In genomic region chr1:32681501-32681900, GRCh38 we compare ENCODE assay signal across 16 cellular contexts. TPM values are rescaled to one million over a fixed set of nuclear protein-coding genes. Genes with fewer than 3 reads are reported as not detected.
DNase-seq lines count a peak whose midpoint lies in the region; ATAC-seq, FAIRE-seq and TF ChIP-seq lines count a peak whose summit lies in the region.
"Had no signal": no experiment of that assay in that cellular context is flagged by ENCODE, and none has a peak within 500 bp of the region (broad histone marks: within the 10 kb centered on the region; RNA-seq: fewer than 3 reads in every experiment).

No MANE protein-coding gene starts in this region.

- ATAC-seq in right lobe of liver (peak; percentile 39 to 85 (median 62)), HepG2 (no peak)
- ATAC-seq in CD4-positive, alpha-beta T cell (ENCODE audit: poor library complexity) = no peak

- H3K9me3 ChIP-seq in right lobe of liver (no peaks in the 10 kb centered on the region), HepG2 (ENCODE audit: low read length) (no peaks in the 10 kb centered on the region), parathyroid adenoma (ENCODE audit: control insufficient read depth, low read length) (no peaks in the 10 kb centered on the region)
- no peaks in the 10 kb centered on the region for H3K9me3 ChIP-seq in CD4-positive, alpha-beta T cell (ENCODE audit: control insufficient read depth, low read length)
- H3K9me3 ChIP-seq: neutrophil had no signal

- no peak for DNase-seq in right lobe of liver
- DNase-seq in HepG2 (ENCODE audit: low spot score) = no peak
- no peak for DNase-seq in glutamatergic neuron
- no peak for DNase-seq in H7
- no peak for DNase-seq in NCI-H82 treated with DMSO at 0.1 percent for 48 hours (lab: John Stamatoyannopoulos, UW; ENCODE audit: unreplicated experiment)
- no peak for DNase-seq in CD4-positive, alpha-beta T cell
- no peak for DNase-seq in EL
- DNase-seq: activated T-cell treated with anti-CD3 and anti-CD28 coated beads, Interleukin-2, amount 50 U/mL, for 48 hours; COR-L47; GDM1; NCI-H187; NCI-H510A; trophoblast cell had no signal

- in situ Hi-C loops in HepG2 (cut with HindIII; ENCODE audit: extremely low pct_ligation_motif_present, low pct_unique_long_range_greater_than_20kb) = no loop called here

- no peaks in the 10 kb centered on the region for H3K9me3 Mint-ChIP-seq in glutamatergic neuron (ENCODE audit: unreplicated experiment)
- H3K9me3 Mint-ChIP-seq in CD4-positive, alpha-beta T cell = no peaks in the 10 kb centered on the region

- H4K20me1 ChIP-seq in HepG2 (ENCODE audit: insufficient read depth, low read length) = no peaks in the 10 kb centered on the region; the same call in 1 of the 2 replicates

- H3K4me1 ChIP-seq in right lobe of liver (peaks cover 0 to 12% (median 0%) of the 10 kb centered on the region in 4 donors), HepG2 (ENCODE audit: insufficient read depth, low read length) (no peaks in the 10 kb centered on the region), parathyroid adenoma (peaks cover 7% of the 10 kb centered on the region)

- no peak for FAIRE-seq in HepG2 (lab: Jason Lieb, UNC)
- FAIRE-seq: H54 had no signal

- no peaks in the 10 kb centered on the region for H3K27me3 ChIP-seq in right lobe of liver
- no peaks in the 10 kb centered on the region for H3K27me3 ChIP-seq in HepG2 (ENCODE audit: control insufficient read depth in 1 of 2, insufficient read depth in 2 of 2, low read length in 2 of 2)
- H3K27me3 ChIP-seq in parathyroid adenoma (ENCODE audit: control insufficient read depth, insufficient read depth, low read length) = no peaks in the 10 kb centered on the region
- no peaks in the 10 kb centered on the region for H3K27me3 ChIP-seq in H7 (ENCODE audit: control insufficient read depth, insufficient read depth, low read length)
- no peaks in the 10 kb centered on the region for H3K27me3 ChIP-seq in CD4-positive, alpha-beta T cell (ENCODE audit: control insufficient read depth, insufficient read depth, low read length)
- H3K27me3 ChIP-seq: neutrophil had no signal

- peaks cover 1% of the 10 kb centered on the region for H3K27me3 Mint-ChIP-seq in glutamatergic neuron (ENCODE audit: unreplicated experiment)
- H3K27me3 Mint-ChIP-seq in CD4-positive, alpha-beta T cell = no peaks in the 10 kb centered on the region

- H3K27ac Mint-ChIP-seq in glutamatergic neuron (ENCODE audit: unreplicated experiment) = peak overlapping the region; percentile 8
- no peak overlapping the region for H3K27ac Mint-ChIP-seq in CD4-positive, alpha-beta T cell

- peaks cover 3 to 51% (median 15%) of the 10 kb centered on the region in 4 donors for H3K36me3 ChIP-seq in right lobe of liver
- H3K36me3 ChIP-seq in HepG2 (replicated peaks in 1 of 2; ENCODE audit: control insufficient read depth in 1 of 2, insufficient read depth in 2 of 2, low read length in 2 of 2) = peaks cover 6 to 73% of the 10 kb centered on the region in 2 experiments
- H3K36me3 ChIP-seq in parathyroid adenoma (ENCODE audit: control insufficient read depth, insufficient read depth, low read length) = no peaks in the 10 kb centered on the region
- H3K36me3 ChIP-seq in H7 (replicated peaks; ENCODE audit: control insufficient read depth, insufficient read depth, low read length) = peaks cover 29% of the 10 kb centered on the region

- WGBS in right lobe of liver (ENCODE audit: insufficient coverage, low coverage, low lambda C conversion rate, missing lambda C conversion rate) = 26% methylated on average over 2 of the region's 2 CpGs
- 100% methylated on average over 2 of the region's 2 CpGs for WGBS in HepG2 (ENCODE audit: low lambda C conversion rate)

- peak overlapping the region in 1 of 3 donors; percentile 2 for H3K27ac ChIP-seq in right lobe of liver
- no peak overlapping the region for H3K27ac ChIP-seq in HepG2 (ENCODE audit: extremely low read length, insufficient read depth, low read length)
- H3K27ac ChIP-seq in parathyroid adenoma = peak overlapping the region; percentile 11
- no peak overlapping the region for H3K27ac ChIP-seq in CD4-positive, alpha-beta T cell (ENCODE audit: low read depth, low read length)
- H3K27ac ChIP-seq: neutrophil had no signal

- no peak for TF ChIP-seq POLR2A in right lobe of liver (IDR thresholded peaks at IDR 0.05)
- TF ChIP-seq POLR2A in HepG2 (IDR thresholded peaks at IDR 0.05; ENCODE audit: insufficient read depth in 1 of 2, low read depth in 2 of 2, low read length in 2 of 2) = no peak

- no peaks in the 10 kb centered on the region for H3K4me1 Mint-ChIP-seq in glutamatergic neuron (ENCODE audit: low read depth, unreplicated experiment)
- H3K4me1 Mint-ChIP-seq in CD4-positive, alpha-beta T cell (ENCODE audit: low read depth) = no peaks in the 10 kb centered on the region

- no peaks in the 10 kb centered on the region for H3K36me3 Mint-ChIP-seq in glutamatergic neuron (ENCODE audit: unreplicated experiment)
- peaks cover 89% of the 10 kb centered on the region for H3K36me3 Mint-ChIP-seq in CD4-positive, alpha-beta T cell (ENCODE audit: low read depth)

- TF ChIP-seq EP300 in HepG2 (IDR thresholded peaks at IDR 0.05; ENCODE audit: low read depth in 2 of 2, low read length in 2 of 2) (no peak), HepG2 (CRISPR knock-in tag; IDR thresholded peaks at IDR 0.05; ENCODE audit: borderline replicate concordance) (no peak)

- H3K79me2 ChIP-seq in HepG2 (ENCODE audit: insufficient read depth, low read length) (no peaks in the 10 kb centered on the region), parathyroid adenoma (no peaks in the 10 kb centered on the region)

- H2AFZ ChIP-seq in HepG2 (ENCODE audit: low read length) (no peak overlapping the region), parathyroid adenoma (no peak overlapping the region)

- TF ChIP-seq CTCF in right lobe of liver (IDR thresholded peaks at IDR 0.05) = no peak
- no peak for TF ChIP-seq CTCF in HepG2 (CRISPR knock-in tag; IDR thresholded peaks at IDR 0.05)
- no peak for TF ChIP-seq CTCF in glutamatergic neuron (IDR thresholded peaks at IDR 0.05; ENCODE audit: partially characterized antibody, unreplicated experiment)
- TF ChIP-seq CTCF in parathyroid adenoma (IDR thresholded peaks at IDR 0.05) = no peak
- no peak for TF ChIP-seq CTCF in CD4-positive, alpha-beta T cell (IDR thresholded peaks at IDR 0.05)

- H3K4me2 ChIP-seq in HepG2 (ENCODE audit: low read depth, low read length) (no peak overlapping the region), parathyroid adenoma (ENCODE audit: low read length) (peak overlapping the region; percentile 3)

- CTCF ChIA-PET in HepG2 (lab: Yijun Ruan, JAX; ENCODE audit: low intra/inter-chr PET ratio, low total read pairs) = no interaction called here
- CTCF ChIA-PET in CD4-positive, alpha-beta T cell (lab: Charles Lee) = no interaction called here

- intact Hi-C loops in right lobe of liver (cut with DNase I) = no loop called here
- intact Hi-C loops in HepG2 (cut with micrococcal nuclease; ENCODE audit: unreplicated experiment) = no loop called here
- intact Hi-C loops in CD4-positive, alpha-beta T cell (cut with DNase I, micrococcal nuclease) = no loop called here

- no peak overlapping the region for H3K9ac ChIP-seq in HepG2 (ENCODE audit: insufficient read depth, low read depth, low read length)
- no peak overlapping the region for H3K9ac ChIP-seq in parathyroid adenoma

- POLR2A ChIA-PET in HepG2 (lab: Yijun Ruan, JAX) = no interaction called here
- POLR2A ChIA-PET in CD4-positive, alpha-beta T cell (lab: Charles Lee) = no interaction called here

- no peak overlapping the region for H3K4me3 Mint-ChIP-seq in glutamatergic neuron (ENCODE audit: unreplicated experiment)
- no peak overlapping the region for H3K4me3 Mint-ChIP-seq in CD4-positive, alpha-beta T cell

- TF ChIP-seq RAD21 in HepG2 (CRISPR knock-in tag; IDR thresholded peaks at IDR 0.05) = no peak

- no TSS peak for BruUV-seq in HepG2 (replicated peaks; lab: Mats Ljungman, UMichigan)

- H3K4me3 ChIP-seq in right lobe of liver = no peak overlapping the region
- H3K4me3 ChIP-seq in HepG2 (replicated peaks in 1 of 3; ENCODE audit: insufficient read depth in 1 of 3, low read depth in 2 of 3, low read length in 3 of 3) = no peak overlapping the region
- peak overlapping the region; percentile 21 for H3K4me3 ChIP-seq in parathyroid adenoma (ENCODE audit: low read depth, low read length)
- H3K4me3 ChIP-seq in H7 (ENCODE audit: insufficient read depth, low read depth, low read length) = no peak overlapping the region

RNA-seq across cellular contexts. Expression of gene SYNC, which starts 21.1 kb away (rescaled TPM):
- total RNA-seq in right lobe of liver = 1 to 10 TPM in 1 of 6 experiments, under 1 TPM in 5; 0.29 to 2.1 (median 0.44) TPM
- total RNA-seq in HepG2 (2016; rRNA removed; fragmentation: Illumina TruSeq; extraction: Trizol) = 5.4 and 7.2 TPM in 2 replicates
- total RNA-seq in HepG2 (2016; cell fraction: cytosol; rRNA removed; fragmentation: Illumina TruSeq; extraction: Trizol; ENCODE audit: low read depth) = 4.9 and 5.4 TPM in 2 replicates
- 5.3 and 8.1 TPM in 2 replicates for total RNA-seq in HepG2 (2016; cell fraction: insoluble cytoplasmic fraction; rRNA removed; fragmentation: Illumina TruSeq; extraction: Trizol)
- 9.5 and 9.8 TPM in 2 replicates for total RNA-seq in HepG2 (2016; cell fraction: membrane; rRNA removed; fragmentation: Illumina TruSeq; extraction: Trizol)
- total RNA-seq in HepG2 (2016; cell fraction: nucleus; rRNA removed; fragmentation: Illumina TruSeq; extraction: Trizol) = 2.3 TPM in 2 replicates
- 2.1 and 2.4 TPM in 2 replicates for polyA plus RNA-seq in HepG2 (2011; rRNA removed)
- polyA plus RNA-seq in HepG2 (2011; cell fraction: cytosol; rRNA removed) = 1.5 and 1.8 TPM in 2 replicates
- 0.77 and 1.0 TPM in 2 replicates for polyA plus RNA-seq in HepG2 (2011; cell fraction: nucleus; rRNA removed)
- polyA plus RNA-seq in HepG2 (2012) = 0.56 and 0.93 TPM in 2 replicates
- 5.2 and 6.1 TPM in 2 replicates for polyA plus RNA-seq in HepG2 (2016; cell fraction: cytosol; fragmentation: Illumina TruSeq; extraction: Trizol; ENCODE audit: low read depth)
- 6.7 and 6.9 TPM in 2 replicates for polyA plus RNA-seq in HepG2 (2016; cell fraction: insoluble cytoplasmic fraction; fragmentation: Illumina TruSeq; extraction: Trizol; ENCODE audit: low read depth)
- polyA plus RNA-seq in HepG2 (2016; cell fraction: membrane; fragmentation: Illumina TruSeq; extraction: Trizol; ENCODE audit: low read depth) = 7.6 and 7.9 TPM in 2 replicates
- polyA plus RNA-seq in HepG2 (2016; cell fraction: nucleus; fragmentation: Illumina TruSeq; extraction: Trizol; ENCODE audit: insufficient read depth, low read depth) = 2.5 and 2.7 TPM in 2 replicates
- 0.74 and 6.6 TPM in 2 replicates for polyA minus RNA-seq in HepG2 (2011; rRNA and poly(A)+ RNA removed; ENCODE audit: low replicate concordance)
- polyA minus RNA-seq in HepG2 (2011; cell fraction: cytosol; rRNA and poly(A)+ RNA removed) = 1.2 and 1.5 TPM in 2 replicates
- 1.7 and 1.9 TPM in 2 replicates for polyA minus RNA-seq in HepG2 (2011; cell fraction: nucleus; rRNA and poly(A)+ RNA removed)
- 1.1 TPM for total RNA-seq in glutamatergic neuron (ENCODE audit: unreplicated experiment)
- total RNA-seq in H7 (2014; rRNA removed; shearing (Covaris generic)) = 0.07 and 0.45 TPM in 2 replicates
- not detected for total RNA-seq in CD4-positive, alpha-beta T cell

RNA-seq across cellular contexts. Expression of gene RBBP4, which starts 30.5 kb away (rescaled TPM):
- total RNA-seq in right lobe of liver = 10 to 100 TPM; 50.1 to 66.1 (median 58.8) TPM
- total RNA-seq in HepG2 (2016; rRNA removed; fragmentation: Illumina TruSeq; extraction: Trizol) = 166 and 305 TPM in 2 replicates
- total RNA-seq in HepG2 (2016; cell fraction: cytosol; rRNA removed; fragmentation: Illumina TruSeq; extraction: Trizol; ENCODE audit: low read depth) = 37.3 and 46.0 TPM in 2 replicates
- 177 and 299 TPM in 2 replicates for total RNA-seq in HepG2 (2016; cell fraction: insoluble cytoplasmic fraction; rRNA removed; fragmentation: Illumina TruSeq; extraction: Trizol)
- total RNA-seq in HepG2 (2016; cell fraction: membrane; rRNA removed; fragmentation: Illumina TruSeq; extraction: Trizol) = 67.8 and 83.4 TPM in 2 replicates
- total RNA-seq in HepG2 (2016; cell fraction: nucleus; rRNA removed; fragmentation: Illumina TruSeq; extraction: Trizol) = 140 and 152 TPM in 2 replicates
- polyA plus RNA-seq in HepG2 (2011; rRNA removed) = 56.3 and 64.4 TPM in 2 replicates
- 36.1 and 53.3 TPM in 2 replicates for polyA plus RNA-seq in HepG2 (2011; cell fraction: cytosol; rRNA removed)
- 68.0 and 80.6 TPM in 2 replicates for polyA plus RNA-seq in HepG2 (2011; cell fraction: nucleus; rRNA removed)
- polyA plus RNA-seq in HepG2 (2012) = 110 and 117 TPM in 2 replicates
- polyA plus RNA-seq in HepG2 (2016; cell fraction: cytosol; fragmentation: Illumina TruSeq; extraction: Trizol; ENCODE audit: low read depth) = 14.3 and 16.1 TPM in 2 replicates
- polyA plus RNA-seq in HepG2 (2016; cell fraction: insoluble cytoplasmic fraction; fragmentation: Illumina TruSeq; extraction: Trizol; ENCODE audit: low read depth) = 281 and 295 TPM in 2 replicates
- 29.4 and 38.8 TPM in 2 replicates for polyA plus RNA-seq in HepG2 (2016; cell fraction: membrane; fragmentation: Illumina TruSeq; extraction: Trizol; ENCODE audit: low read depth)
- polyA plus RNA-seq in HepG2 (2016; cell fraction: nucleus; fragmentation: Illumina TruSeq; extraction: Trizol; ENCODE audit: insufficient read depth, low read depth) = 174 and 180 TPM in 2 replicates
- 72.7 and 122 TPM in 2 replicates for polyA minus RNA-seq in HepG2 (2011; rRNA and poly(A)+ RNA removed; ENCODE audit: low replicate concordance)
- 73.0 and 79.8 TPM in 2 replicates for polyA minus RNA-seq in HepG2 (2011; cell fraction: cytosol; rRNA and poly(A)+ RNA removed)
- polyA minus RNA-seq in HepG2 (2011; cell fraction: nucleus; rRNA and poly(A)+ RNA removed) = 125 and 154 TPM in 2 replicates
- 332 TPM for total RNA-seq in glutamatergic neuron (ENCODE audit: unreplicated experiment)
- total RNA-seq in H7 (2014; rRNA removed; shearing (Covaris generic)) = 311 and 325 TPM in 2 replicates
- total RNA-seq in CD4-positive, alpha-beta T cell = 100 to 1,000 TPM; 108 to 117 TPM

RNA-seq across cellular contexts. Expression of gene ZBTB8OS, which starts 31.2 kb away (rescaled TPM):
- total RNA-seq in right lobe of liver = 10 to 100 TPM; 14.1 to 27.6 (median 19.6) TPM
- total RNA-seq in HepG2 (2016; rRNA removed; fragmentation: Illumina TruSeq; extraction: Trizol) = 84.8 and 98.0 TPM in 2 replicates
- 40.9 and 53.0 TPM in 2 replicates for total RNA-seq in HepG2 (2016; cell fraction: cytosol; rRNA removed; fragmentation: Illumina TruSeq; extraction: Trizol; ENCODE audit: low read depth)
- 88.0 and 114 TPM in 2 replicates for total RNA-seq in HepG2 (2016; cell fraction: insoluble cytoplasmic fraction; rRNA removed; fragmentation: Illumina TruSeq; extraction: Trizol)
- 51.0 and 60.6 TPM in 2 replicates for total RNA-seq in HepG2 (2016; cell fraction: membrane; rRNA removed; fragmentation: Illumina TruSeq; extraction: Trizol)
- total RNA-seq in HepG2 (2016; cell fraction: nucleus; rRNA removed; fragmentation: Illumina TruSeq; extraction: Trizol) = 37.3 and 44.7 TPM in 2 replicates
- polyA plus RNA-seq in HepG2 (2011; rRNA removed) = 43.2 and 57.7 TPM in 2 replicates
- 29.4 and 47.2 TPM in 2 replicates for polyA plus RNA-seq in HepG2 (2011; cell fraction: cytosol; rRNA removed)
- 14.4 and 22.1 TPM in 2 replicates for polyA plus RNA-seq in HepG2 (2011; cell fraction: nucleus; rRNA removed)
- polyA plus RNA-seq in HepG2 (2012) = 56.4 and 66.6 TPM in 2 replicates
- 40.3 and 46.7 TPM in 2 replicates for polyA plus RNA-seq in HepG2 (2016; cell fraction: cytosol; fragmentation: Illumina TruSeq; extraction: Trizol; ENCODE audit: low read depth)
- 108 and 130 TPM in 2 replicates for polyA plus RNA-seq in HepG2 (2016; cell fraction: insoluble cytoplasmic fraction; fragmentation: Illumina TruSeq; extraction: Trizol; ENCODE audit: low read depth)
- 49.0 and 60.3 TPM in 2 replicates for polyA plus RNA-seq in HepG2 (2016; cell fraction: membrane; fragmentation: Illumina TruSeq; extraction: Trizol; ENCODE audit: low read depth)
- polyA plus RNA-seq in HepG2 (2016; cell fraction: nucleus; fragmentation: Illumina TruSeq; extraction: Trizol; ENCODE audit: insufficient read depth, low read depth) = 67.9 and 77.3 TPM in 2 replicates
- polyA minus RNA-seq in HepG2 (2011; rRNA and poly(A)+ RNA removed; ENCODE audit: low replicate concordance) = 8.8 and 12.4 TPM in 2 replicates
- polyA minus RNA-seq in HepG2 (2011; cell fraction: cytosol; rRNA and poly(A)+ RNA removed) = 8.7 and 14.6 TPM in 2 replicates
- 37.0 and 37.7 TPM in 2 replicates for polyA minus RNA-seq in HepG2 (2011; cell fraction: nucleus; rRNA and poly(A)+ RNA removed)
- total RNA-seq in glutamatergic neuron (ENCODE audit: unreplicated experiment) = 63.4 TPM
- 64.8 and 71.3 TPM in 2 replicates for total RNA-seq in H7 (2014; rRNA removed; shearing (Covaris generic))
- total RNA-seq in CD4-positive, alpha-beta T cell = 10 to 100 TPM; 23.9 to 24.1 TPM

Comparison
In these comparisons a context has a peak if more than half of its experiments do, and no peak if none do; other contexts are left out.
1. ATAC-seq: peak in right lobe of liver (4 of 4); none in HepG2 (single experiment) and CD4-positive, alpha-beta T cell (single experiment).